Comparison of ENCODE assay signal across 8 cellular contexts in genomic region chr2:190407662-190408537, GRCh38. TPM values are rescaled to one million over a fixed set of nuclear protein-coding genes. Genes with fewer than 3 reads are reported as not detected.
DNase-seq lines count a peak whose midpoint lies in the region; ATAC-seq and TF ChIP-seq lines count a peak whose summit lies in the region.

Gene MFSD6 (plus strand): TSS chr2:190408355. CDS start chr2:190436030, 27,675 bp downstream.

- no peak within 1 kb of the TSS for H2BK120ac ChIP-seq in mesendoderm (ENCODE audit: low read depth, low read length)

- in situ Hi-C loops in GM13977 (cut with MboI; ENCODE audit: low pct_unique_long_range_greater_than_20kb, low sequenced_read_pairs, unreplicated experiment), result no loop called here

- no peak within 1 kb of the TSS for H2BK15ac ChIP-seq in mesendoderm (replicated peaks; ENCODE audit: low read depth)

- WGBS in ectodermal cell, 2 experiments, result 1% methylated on average over 98 of the region's 98 CpGs
- WGBS in mesendoderm (ENCODE audit: extremely low coverage, insufficient coverage, low lambda C conversion rate), result no CpG with 5 or more reads among the region's 98 CpGs

- no peak within 1 kb of the TSS for H2BK5ac ChIP-seq in mesendoderm (ENCODE audit: low read length)

- no peak within 1 kb of the TSS for H3K27ac ChIP-seq in ectodermal cell (ENCODE audit: insufficient read depth, low read depth, low read length, poor library complexity, severe bottlenecking)
- H3K27ac ChIP-seq in mesendoderm (ENCODE audit: low read depth, low read length), result no peak within 1 kb of the TSS

- peak; percentile 61 for ATAC-seq in HG02610 (IDR thresholded peaks at IDR 0.05; ENCODE audit: unreplicated experiment)

- no peak for TF ChIP-seq CTCF in GM13977 (IDR thresholded peaks at IDR 0.05; ENCODE audit: extremely low read depth, insufficient read depth, missing control alignments)

- no peaks in the 10 kb centered on the region for H3K79me2 ChIP-seq in mesendoderm (ENCODE audit: control insufficient read depth, insufficient read depth, low read length)

- H3K4me1 ChIP-seq in ectodermal cell (ENCODE audit: control insufficient read depth, insufficient read depth, low read length) (peaks cover 16% of the 10 kb centered on the region), mesendoderm (ENCODE audit: control insufficient read depth, low read depth, low read length) (peaks cover 5% of the 10 kb centered on the region)

- H3K36me3 ChIP-seq in ectodermal cell (ENCODE audit: control insufficient read depth, insufficient read depth, low read length), result no peaks in the 10 kb centered on the region
- H3K36me3 ChIP-seq in mesendoderm (ENCODE audit: control insufficient read depth, insufficient read depth, low read length), result no peaks in the 10 kb centered on the region

- peak within 1 kb of the TSS; percentile 58 for H3K56ac ChIP-seq in mesendoderm (ENCODE audit: low read length)

- no peak within 1 kb of the TSS for H3K4ac ChIP-seq in mesendoderm (ENCODE audit: low read depth, low read length)

- peak within 1 kb of the TSS; percentile 45 for H3K9ac ChIP-seq in mesendoderm (ENCODE audit: low read length)

- H3K27me3 ChIP-seq in ectodermal cell (ENCODE audit: control insufficient read depth, insufficient read depth, low read length, poor library complexity, severe bottlenecking) (peaks cover 49% of the 10 kb centered on the region), mesendoderm (ENCODE audit: insufficient read depth, low read length, poor library complexity) (peaks cover 5% of the 10 kb centered on the region)

- no peaks in the 10 kb centered on the region for H3K9me3 ChIP-seq in ectodermal cell (ENCODE audit: control insufficient read depth, low read length)

- H3K4me3 ChIP-seq in ectodermal cell (ENCODE audit: insufficient read depth, low read depth, low read length) (peak within 1 kb of the TSS; percentile 52), mesendoderm (ENCODE audit: low read length) (peak within 1 kb of the TSS; percentile 50)

- no peak within 1 kb of the TSS for H3K23ac ChIP-seq in mesendoderm (ENCODE audit: low read length)

- no peak within 1 kb of the TSS for H4K5ac ChIP-seq in mesendoderm (ENCODE audit: low read length)

- H3K79me1 ChIP-seq in mesendoderm (ENCODE audit: low read length), result no peaks in the 10 kb centered on the region

- H2AK5ac ChIP-seq in mesendoderm (ENCODE audit: low read length), result no peak within 1 kb of the TSS

- peak within 1 kb of the TSS; percentile 7 for H3K18ac ChIP-seq in mesendoderm (ENCODE audit: low read length)

- H3K4me2 ChIP-seq in mesendoderm (ENCODE audit: low read length), result peak within 1 kb of the TSS; percentile 87

- DNase-seq in GM13977 (ENCODE audit: low spot score) (peak; percentile 81), NCI-H2107 treated with DMSO at 0.1 percent for 48 hours (lab: John Stamatoyannopoulos, UW; ENCODE audit: unreplicated experiment) (peak; percentile 15), mesendoderm (peak; percentile 37)
- DNase-seq in activated CD4-positive, alpha-beta T cell treated with anti-CD3 and anti-CD28 coated beads, Interleukin-2, amount 50 U/mL, for 48 hours, result peak; percentile 60 to 66
- peak; percentile 28 for DNase-seq in stimulated activated CD8-positive, alpha-beta memory T cell treated with anti-CD3 and anti-CD28 coated beads, Interleukin-15, amount 100 ng/mL, for 24 hours (ENCODE audit: low read depth)
- DNase-seq in central memory CD4-positive, alpha-beta T cell, result no peak

- H4K8ac ChIP-seq in mesendoderm (ENCODE audit: low read depth, low read length), result no peak within 1 kb of the TSS

RNA-seq across cellular contexts. Expression of gene MFSD6, which starts in this region (rescaled TPM):
- 0.59 TPM for polyA plus RNA-seq in ectodermal cell (2013, experiment 1 of 4)
- polyA plus RNA-seq in ectodermal cell (2013, experiment 2 of 4), result 0.78 TPM
- polyA plus RNA-seq in ectodermal cell (2013, experiment 3 of 4), result 0.59 TPM
- polyA plus RNA-seq in ectodermal cell (2013, experiment 4 of 4), result 0.41 TPM
- 2.0 TPM for polyA plus RNA-seq in mesendoderm (2013, experiment 1 of 2)
- polyA plus RNA-seq in mesendoderm (2013, experiment 2 of 2), result 2.0 TPM
